ENCODE assay signal across 10 cellular contexts in the genomic region with DNA sequence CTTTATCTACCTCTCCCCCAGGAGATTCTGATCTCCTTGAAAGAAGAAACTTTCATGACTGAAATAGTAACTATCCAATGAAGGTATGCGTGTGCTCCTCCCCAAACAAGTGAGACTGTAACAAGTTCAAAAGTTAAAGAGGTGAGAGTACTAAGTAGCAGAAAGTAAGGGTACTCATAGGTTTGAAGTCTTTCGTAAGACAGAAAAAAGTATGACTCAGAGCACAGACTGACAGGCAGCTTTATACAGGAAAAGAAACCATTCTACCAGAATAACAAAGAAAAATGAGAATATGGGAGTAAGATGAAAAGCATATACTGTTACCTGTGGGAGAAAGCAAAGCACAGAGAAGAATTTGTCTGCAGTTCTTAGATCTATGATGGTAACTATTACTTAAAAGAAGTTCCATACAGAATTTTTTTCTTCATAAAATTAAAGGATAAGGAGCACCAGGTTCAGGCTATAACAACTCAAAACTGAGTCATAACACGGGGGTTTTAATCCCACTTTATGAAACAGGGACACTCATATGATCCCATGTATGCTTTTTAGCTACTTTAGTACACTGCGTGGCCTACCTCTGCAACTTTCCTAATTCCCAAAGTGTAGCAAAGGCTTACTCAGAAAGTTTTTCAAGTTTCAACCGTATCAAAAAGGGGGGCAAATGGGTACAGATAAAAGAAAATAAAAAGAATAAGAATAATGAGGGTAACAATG. TPM values are rescaled to one million over a fixed set of nuclear protein-coding genes. Genes with fewer than 3 reads are reported as not detected.
A peak's percentile ranks its signal among the peaks of the same experiment; 100 is the strongest.
DNase-seq lines count a peak whose midpoint lies in the region; ATAC-seq and TF ChIP-seq lines count a peak whose summit lies in the region.
"Had no signal": no experiment of that assay in that cellular context is flagged by ENCODE, and none has a peak within 500 bp of the region (broad histone marks: within the 10 kb centered on the region; RNA-seq: fewer than 3 reads in every experiment).

No MANE protein-coding gene starts in this region.

- H3K4me3 Mint-ChIP-seq in CD8-positive, alpha-beta T cell, result no peak overlapping the region
- H3K4me3 Mint-ChIP-seq: CD14-positive monocyte had no signal

- no peaks in the 10 kb centered on the region for H3K36me3 ChIP-seq in CD8-positive, alpha-beta T cell (ENCODE audit: insufficient read depth, low read length)
- H3K36me3 ChIP-seq in breast epithelium (no peaks in the 10 kb centered on the region), lower lobe of right lung (peaks cover 4% of the 10 kb centered on the region)

- CTCF ChIA-PET in CD8-positive, alpha-beta T cell (lab: Charles Lee), result no interaction called here

- peaks cover 70% of the 10 kb centered on the region for H3K4me1 Mint-ChIP-seq in CD8-positive, alpha-beta T cell (ENCODE audit: low read depth)

- no peak for ATAC-seq in CD8-positive, alpha-beta T cell
- ATAC-seq in lower lobe of right lung (peak; percentile 47 to 77), HG02571 (IDR thresholded peaks at IDR 0.05; ENCODE audit: unreplicated experiment) (no peak), GM19328 (IDR thresholded peaks at IDR 0.05; ENCODE audit: unreplicated experiment) (no peak)

- no peaks in the 10 kb centered on the region for H3K9me3 Mint-ChIP-seq in CD8-positive, alpha-beta T cell
- H3K9me3 Mint-ChIP-seq: CD14-positive monocyte had no signal

- no peaks in the 10 kb centered on the region for H3K9me3 ChIP-seq in CD8-positive, alpha-beta T cell (ENCODE audit: low read length)
- H3K9me3 ChIP-seq in breast epithelium, result no peaks in the 10 kb centered on the region
- no peaks in the 10 kb centered on the region for H3K9me3 ChIP-seq in lower lobe of right lung

- POLR2A ChIA-PET in CD8-positive, alpha-beta T cell (lab: Charles Lee), result interaction anchor here (1.0 kb wide), 1 partner anchor 15 kb away, joined by 3 read pairs; no protein-coding TSS in a partner anchor

- no peaks in the 10 kb centered on the region for H3K27me3 Mint-ChIP-seq in CD8-positive, alpha-beta T cell (ENCODE audit: low read depth)

- peaks cover 23% of the 10 kb centered on the region for H3K4me1 ChIP-seq in CD8-positive, alpha-beta T cell (ENCODE audit: insufficient read depth, low read length)
- H3K4me1 ChIP-seq in breast epithelium, result peaks cover 0 to 6% of the 10 kb centered on the region in 2 donors
- no peaks in the 10 kb centered on the region for H3K4me1 ChIP-seq in lower lobe of right lung

- no peak for TF ChIP-seq POLR2A in breast epithelium (IDR thresholded peaks at IDR 0.05)

- DNase-seq in CD8-positive, alpha-beta T cell, result no peak
- peak; percentile 37 for DNase-seq in LHCN-M2 (ENCODE audit: low read depth)
- DNase-seq in breast epithelium (ENCODE audit: low spot score in 2 of 2), result no peak
- DNase-seq in lower lobe of right lung, result no peak
- no peak for DNase-seq in NCI-H748 (lab: John Stamatoyannopoulos, UW; ENCODE audit: unreplicated experiment)
- DNase-seq in Ammon's horn (ENCODE audit: low spot score), result no peak
- DNase-seq: NCI-H1694 treated with DMSO at 0.1 percent for 48 hours had no signal

- no peak for TF ChIP-seq CTCF in CD8-positive, alpha-beta T cell (IDR thresholded peaks at IDR 0.05)
- TF ChIP-seq CTCF in breast epithelium (IDR thresholded peaks at IDR 0.05) (no peak), lower lobe of right lung (IDR thresholded peaks at IDR 0.05) (no peak)

- H3K27me3 ChIP-seq in CD8-positive, alpha-beta T cell (ENCODE audit: insufficient read depth, low read length), result no peaks in the 10 kb centered on the region
- H3K27me3 ChIP-seq in breast epithelium (no peaks in the 10 kb centered on the region), lower lobe of right lung (ENCODE audit: low read depth) (no peaks in the 10 kb centered on the region)

- H3K36me3 Mint-ChIP-seq in CD8-positive, alpha-beta T cell, result peaks cover 19% of the 10 kb centered on the region

- H3K4me3 ChIP-seq in CD8-positive, alpha-beta T cell (ENCODE audit: low read depth, low read length), result no peak overlapping the region
- H3K4me3 ChIP-seq in breast epithelium (no peak overlapping the region), lower lobe of right lung (no peak overlapping the region)

- no peak overlapping the region for H3K27ac ChIP-seq in CD8-positive, alpha-beta T cell (ENCODE audit: low read depth, low read length)
- H3K27ac ChIP-seq in breast epithelium (peak overlapping the region; percentile 5 to 74), lower lobe of right lung (no peak overlapping the region)

- intact Hi-C loops in CD8-positive, alpha-beta T cell (cut with DNase I, micrococcal nuclease), result no loop called here
- intact Hi-C loops in breast epithelium (cut with DNase I; ENCODE audit: low total_unique reads), result no loop called here
- intact Hi-C loops in lower lobe of right lung (cut with DNase I), result no loop called here

- peak overlapping the region; percentile 19 for H3K27ac Mint-ChIP-seq in CD8-positive, alpha-beta T cell

RNA-seq across cellular contexts. Expression of gene FOXJ3, which starts 52.0 kb away (rescaled TPM):
- total RNA-seq in CD8-positive, alpha-beta T cell, result 10 to 100 TPM; 80.6 to 89.3 TPM
- total RNA-seq in LHCN-M2 (2014; rRNA removed) (33.4 and 34.0 TPM in 2 replicates), breast epithelium (10 to 100 TPM; 52.6 to 82.7 (median 57.7) TPM), lower lobe of right lung (44.0 TPM)
- polyA plus RNA-seq in LHCN-M2 (2012), result 10.2 TPM

Comparison
In these comparisons a context has a peak if more than half of its experiments do, and no peak if none do; other contexts are left out.
1. ATAC-seq: peak in lower lobe of right lung (2 of 2); none in CD8-positive, alpha-beta T cell (single experiment), HG02571 (single experiment) and GM19328 (single experiment).
2. H3K27ac ChIP-seq: peak in breast epithelium (2 of 2); none in CD8-positive, alpha-beta T cell (single experiment) and lower lobe of right lung (single experiment).